ENCODE assay signal across 13 cellular contexts in the genomic region with DNA sequence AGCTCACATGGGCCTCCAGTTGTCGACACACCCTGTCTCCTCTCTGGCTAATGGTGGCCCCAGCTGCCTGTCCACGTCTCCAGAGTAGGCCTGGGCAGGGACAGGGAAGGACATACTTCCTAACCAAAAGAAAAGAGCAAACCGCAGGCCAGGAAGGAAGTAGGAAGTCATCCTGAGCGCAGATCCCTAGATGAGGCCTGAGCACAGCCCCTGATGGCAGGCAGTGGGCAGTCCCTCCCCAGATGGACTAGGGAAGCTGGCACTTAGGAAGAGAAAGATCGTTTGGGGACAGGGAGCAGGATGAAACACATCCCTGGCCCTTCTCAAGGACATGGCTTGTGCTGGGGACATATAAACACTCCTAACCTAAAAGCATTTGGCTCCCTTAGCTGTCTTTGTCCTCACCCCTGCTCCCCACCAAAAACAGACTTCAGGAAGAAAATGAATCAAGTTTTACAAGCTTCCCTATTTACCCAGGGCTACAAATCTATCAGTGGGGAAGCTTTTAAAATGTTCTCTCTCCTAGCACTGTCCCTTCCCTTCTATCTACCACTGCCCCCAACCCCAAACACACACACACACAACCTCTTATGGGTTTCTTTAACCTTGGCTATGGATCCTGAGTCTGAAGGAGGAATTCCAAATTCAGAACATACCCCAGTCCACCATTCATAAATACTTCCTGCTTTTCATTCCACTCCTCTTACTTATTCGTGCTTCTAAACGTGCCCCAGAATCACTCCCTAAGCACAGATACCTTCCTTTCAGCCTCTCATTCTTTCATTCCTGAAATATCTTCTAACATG. TPM values are rescaled to one million over a fixed set of nuclear protein-coding genes. Genes with fewer than 3 reads are reported as not detected.
DNase-seq lines count a peak whose midpoint lies in the region; ATAC-seq, FAIRE-seq and TF ChIP-seq lines count a peak whose summit lies in the region.
"Had no signal": no experiment of that assay in that cellular context is flagged by ENCODE, and none has a peak within 500 bp of the region (broad histone marks: within the 10 kb centered on the region; RNA-seq: fewer than 3 reads in every experiment).

No MANE protein-coding gene starts in this region.

- no peak for TF ChIP-seq EP300 in H1 (IDR thresholded peaks at IDR 0.05; ENCODE audit: borderline replicate concordance in 1 of 2, low read depth in 2 of 2, low read length in 2 of 2)

- TF ChIP-seq POLR2A in H1 (IDR thresholded peaks at IDR 0.05; ENCODE audit: control extremely low read depth in 1 of 2, low read depth in 2 of 2, low read length in 2 of 2), result no peak

- H3K9ac ChIP-seq in H1 (replicated peaks in 1 of 4; ENCODE audit: extremely low read depth in 1 of 4, low read depth in 3 of 4, low read length in 3 of 4) (no peak overlapping the region; a peak in 1 of 7 replicates), muscle layer of colon (ENCODE audit: low read length) (no peak overlapping the region)

- no peak overlapping the region for H2BK120ac ChIP-seq in H1 (replicated peaks; ENCODE audit: low read depth, low read length)

- peak overlapping the region; percentile 92 for H3K4ac ChIP-seq in H1 (replicated peaks; ENCODE audit: insufficient read length, low read depth, low read length)

- H4K20me1 ChIP-seq in H1 (replicated peaks in 1 of 2; ENCODE audit: control insufficient read depth in 1 of 2, insufficient read depth in 2 of 2, low read length in 2 of 2), result peaks cover 23 to 29% of the 10 kb centered on the region in 2 experiments

- ATAC-seq in GM18873 (IDR thresholded peaks at IDR 0.05; ENCODE audit: low FRiP score, unreplicated experiment), result no peak

- H3K27ac ChIP-seq in 22Rv1 (0 out of 2 replicates have a peak overlapping the region, but pooled peaks have one; percentile 10), HEK293 (ENCODE audit: extremely low read depth, low read depth, low read length) (no peak overlapping the region), H1 (ENCODE audit: low read depth, low read length) (no peak overlapping the region), muscle layer of colon (ENCODE audit: low read depth, low read length) (peak overlapping the region; percentile 67)
- H3K27ac ChIP-seq: neutrophil had no signal

- peaks cover 7 to 86% of the 10 kb centered on the region in 2 experiments for H3K79me2 ChIP-seq in H1 (ENCODE audit: control insufficient read depth in 1 of 2, insufficient read depth in 2 of 2, low read length in 2 of 2)

- no peaks in the 10 kb centered on the region for H3K9me3 ChIP-seq in HEK293 (ENCODE audit: control insufficient read depth, insufficient read depth, low read depth, low read length)
- H3K9me3 ChIP-seq in H1 (ENCODE audit: insufficient read depth in 2 of 2, low read depth in 1 of 2, low read length in 1 of 2), result no peaks in the 10 kb centered on the region
- no peaks in the 10 kb centered on the region for H3K9me3 ChIP-seq in muscle layer of colon (ENCODE audit: low read length)
- H3K9me3 ChIP-seq: neutrophil, Peyer's patch had no signal

- no peak overlapping the region for H2AFZ ChIP-seq in H1 (ENCODE audit: low read length)

- no peak overlapping the region for H3K56ac ChIP-seq in H1 (replicated peaks; ENCODE audit: insufficient read length, low read depth, low read length)

- no peak overlapping the region for H4K91ac ChIP-seq in H1 (replicated peaks; ENCODE audit: insufficient read length, low read length)

- H2AK5ac ChIP-seq in H1 (ENCODE audit: low read depth, low read length), result no peak overlapping the region

- POLR2A ChIA-PET in HEK293 (lab: Yijun Ruan, JAX), result interaction anchor here (0.5 kb wide), 1 partner anchor 12 kb away, joined by 6 read pairs; no protein-coding TSS in a partner anchor
- POLR2A ChIA-PET in H1 (lab: Charles Lee; ENCODE audit: partially characterized antibody), result interaction anchor here (1.1 to 1.7 kb wide), 8 partner anchors 10 to 87 kb away, joined by 3 to 9 read pairs (median 4); a partner anchor contains a TSS

- H4K5ac ChIP-seq in H1 (ENCODE audit: insufficient read length, low read depth, low read length), result no peak overlapping the region

- H3K36me3 ChIP-seq in HEK293 (ENCODE audit: control insufficient read depth in 2 of 2, insufficient read depth in 1 of 2, low read length in 2 of 2), result peaks cover 0 to 37% of the 10 kb centered on the region in 2 experiments; a peak in 2 of 3 replicates
- peaks cover 0 to 22% (median 2%) of the 10 kb centered on the region in 4 experiments; a peak in 3 of 8 replicates for H3K36me3 ChIP-seq in H1 (ENCODE audit: control insufficient read depth in 2 of 4, insufficient read depth in 4 of 4, low read length in 3 of 4)
- H3K36me3 ChIP-seq in muscle layer of colon (ENCODE audit: insufficient read depth, low read length), result no peaks in the 10 kb centered on the region
- H3K36me3 ChIP-seq: neutrophil had no signal

- no peak overlapping the region for H3K14ac ChIP-seq in H1 (ENCODE audit: insufficient read length)

- TF ChIP-seq CTCF in 22Rv1 (IDR thresholded peaks at IDR 0.05), result no peak
- TF ChIP-seq CTCF in HEK293 (tag by site-specific recombination; IDR thresholded peaks at IDR 0.05), result no peak
- no peak for TF ChIP-seq CTCF in H1 (IDR thresholded peaks at IDR 0.05; ENCODE audit: control extremely low read depth in 1 of 3, insufficient read depth in 1 of 3, low read depth in 1 of 3, low read length in 3 of 3)

- CTCF ChIA-PET in HEK293 (lab: Yijun Ruan, JAX) (no interaction called here), H1 (lab: Charles Lee; ENCODE audit: partially characterized antibody) (interaction anchor here (1.1 to 2.5 kb wide), 11 partner anchors 8 to 134 kb away, joined by 3 to 10 read pairs (median 4); no protein-coding TSS in a partner anchor)

- H2BK12ac ChIP-seq in H1 (ENCODE audit: low read depth, low read length), result no peak overlapping the region

- no peaks in the 10 kb centered on the region for H3K23me2 ChIP-seq in H1 (ENCODE audit: low read depth, low read length)

- TF ChIP-seq RAD21 in H1 (IDR thresholded peaks at IDR 0.05 in 1 of 2, conservative IDR thresholded peaks at IDR 0.05 in 1 of 2; ENCODE audit: low read depth in 2 of 2, low read length in 2 of 2), result no peak

- no peak for FAIRE-seq in H1 (lab: Jason Lieb, UNC)
- FAIRE-seq: D721Med, endometrium had no signal

- no peak overlapping the region for H3K4me3 ChIP-seq in HEK293 (ENCODE audit: low read depth, low read length)
- H3K4me3 ChIP-seq in H1 (ENCODE audit: extremely low read depth in 1 of 4, insufficient read depth in 2 of 4, low read depth in 3 of 4, low read length in 4 of 4), result no peak overlapping the region
- no peak overlapping the region for H3K4me3 ChIP-seq in muscle layer of colon (ENCODE audit: low read depth in 1 of 2, low read length in 2 of 2)
- H3K4me3 ChIP-seq: Peyer's patch had no signal

- peak overlapping the region; percentile 18; the same call in 1 of the 2 replicates for H2BK5ac ChIP-seq in H1 (ENCODE audit: low read depth, low read length)

- no peak overlapping the region for H2BK15ac ChIP-seq in H1 (ENCODE audit: low read length)

- no peak overlapping the region for H3K18ac ChIP-seq in H1 (ENCODE audit: extremely low read depth, low read length)

- WGBS in H1 (ENCODE audit: extremely low coverage in 1 of 2, insufficient coverage in 1 of 2, insufficient read length in 1 of 2, insufficient replicate concordance in 2 of 2, low coverage in 1 of 2, low lambda C conversion rate in 2 of 2, missing lambda C conversion rate in 1 of 2), 2 experiments, result 88% methylated on average over 7 of the region's 7 CpGs; no CpG with 5 or more reads in 1 of the 2 experiments

- H2BK20ac ChIP-seq in H1 (ENCODE audit: low read length), result no peak overlapping the region

- DNase-seq in H1 (ENCODE audit: low read depth in 1 of 2, low spot score in 2 of 2) (no peak), OCI-M1 (lab: John Stamatoyannopoulos, UW) (no peak), amniotic stem cell (lab: John Stamatoyannopoulos, UW) (no peak), C1 segment of cervical spinal cord (lab: John Stamatoyannopoulos, UW) (no peak)
- DNase-seq: activated CD8-positive, alpha-beta memory T cell treated with anti-CD3 and anti-CD28 coated beads, Interleukin-2, amount 50 U/mL, for 48 hours; Peyer's patch had no signal

- no peak overlapping the region for H3K23ac ChIP-seq in H1 (ENCODE audit: insufficient read length)

- H3K4me1 ChIP-seq in HEK293 (ENCODE audit: control insufficient read depth, insufficient read depth, low read length) (peaks cover 5% of the 10 kb centered on the region; the same call in 1 of the 2 replicates), H1 (replicated peaks in 1 of 4; ENCODE audit: control insufficient read depth in 3 of 4, insufficient read depth in 4 of 4, low read length in 3 of 4) (peaks cover 0 to 7% (median 6%) of the 10 kb centered on the region in 4 experiments; a peak in 6 of 7 replicates), muscle layer of colon (ENCODE audit: insufficient read depth, low read length) (peaks cover 44% of the 10 kb centered on the region)

- H4K8ac ChIP-seq in H1 (ENCODE audit: extremely low read depth, insufficient read depth, low read length), result 0 out of 2 replicates have a peak overlapping the region, but pooled peaks have one; percentile 90

- no peak overlapping the region for H3K4me2 ChIP-seq in H1 (ENCODE audit: insufficient read depth in 1 of 2, low read depth in 2 of 2, low read length in 2 of 2)

- no peaks in the 10 kb centered on the region for H3K27me3 ChIP-seq in H1 (replicated peaks in 1 of 4; ENCODE audit: control insufficient read depth in 3 of 4, extremely low read depth in 1 of 4, insufficient read depth in 3 of 4, low read length in 3 of 4)
- no peaks in the 10 kb centered on the region for H3K27me3 ChIP-seq in muscle layer of colon (ENCODE audit: control insufficient read depth in 1 of 2, insufficient read depth in 2 of 2, low read length in 2 of 2)
- H3K27me3 ChIP-seq: neutrophil, Peyer's patch had no signal

- peaks cover 20% of the 10 kb centered on the region; the same call in 1 of the 2 replicates for H3K79me1 ChIP-seq in H1 (ENCODE audit: low read depth, low read length)

TF ChIP-seq in HEK293, 187 proteins besides CTCF, POLR2A, EP300 and RAD21 (continues in another document):
- TF ChIP-seq EGR2 (tag by site-specific recombination; IDR thresholded peaks at IDR 0.05; ENCODE audit: low read depth), result no peak

TF ChIP-seq in H1, 55 proteins besides CTCF, POLR2A, EP300 and RAD21 (continues in another document):
- TF ChIP-seq TEAD4 (IDR thresholded peaks at IDR 0.05; ENCODE audit: low read depth, low read length), result no peak
- no peak for TF ChIP-seq GTF2F1 (IDR thresholded peaks at IDR 0.05; ENCODE audit: borderline replicate concordance, low read depth, low read length)
- TF ChIP-seq SP2 (IDR thresholded peaks at IDR 0.05; ENCODE audit: low read length), result no peak
- TF ChIP-seq JUN (IDR thresholded peaks at IDR 0.05; ENCODE audit: low read depth, low read length), result no peak

RNA-seq across cellular contexts. Expression of a gene that starts 21.1 kb away (rescaled TPM):
- total RNA-seq in H1 (2021; fragmentation: NEBNext Ultra II Directional; extraction: Animal tissue kit (Norgen Biotek cat#: 25700)), result 133 and 134 TPM in 2 replicates
- 99.7 and 126 TPM in 2 replicates for polyA plus RNA-seq in H1 (2011; rRNA removed)
- polyA plus RNA-seq in H1 (2011; cell fraction: cytosol; rRNA removed), result 76.0 TPM
- polyA plus RNA-seq in H1 (2011; cell fraction: nucleus; rRNA removed), result 114 TPM
- polyA plus RNA-seq in H1 (2012, experiment 1 of 2), result 108 to 113 TPM (median 112 TPM) in 4 replicates
- polyA plus RNA-seq in H1 (2012, experiment 2 of 2), result 86.8 TPM
- polyA plus RNA-seq in H1 (2013, experiment 1 of 2), result 131 TPM
- polyA plus RNA-seq in H1 (2013, experiment 2 of 2), result 128 TPM
- polyA minus RNA-seq in H1 (2011; rRNA and poly(A)+ RNA removed), result 35.3 and 44.7 TPM in 2 replicates
- 39.1 TPM for polyA minus RNA-seq in H1 (2011; cell fraction: cytosol; rRNA and poly(A)+ RNA removed)
- polyA minus RNA-seq in H1 (2011; cell fraction: nucleus; rRNA and poly(A)+ RNA removed), result 26.8 TPM

Comparison
In these comparisons a context has a peak if more than half of its experiments do, and no peak if none do; other contexts are left out.
1. H3K27ac ChIP-seq: peak in 22Rv1 (single experiment) and muscle layer of colon (single experiment); none in HEK293 (single experiment) and H1 (single experiment).